ENCODE assay signal across 15 cellular contexts in genomic region chr3:58066842-58067241, GRCh38. TPM values are rescaled to one million over a fixed set of nuclear protein-coding genes. Genes with fewer than 3 reads are reported as not detected.
DNase-seq lines count a peak whose midpoint lies in the region; ATAC-seq and TF ChIP-seq lines count a peak whose summit lies in the region.
"Had no signal": no experiment of that assay in that cellular context is flagged by ENCODE, and none has a peak within 500 bp of the region (broad histone marks: within the 10 kb centered on the region; RNA-seq: fewer than 3 reads in every experiment).

No MANE protein-coding gene starts in this region.

- peaks cover 63% of the 10 kb centered on the region for H3K4me1 Mint-ChIP-seq in chondrocyte (ENCODE audit: low read depth)
- peaks cover 10% of the 10 kb centered on the region for H3K4me1 Mint-ChIP-seq in memory B cell
- peaks cover 17 to 27% (median 21%) of the 10 kb centered on the region in 3 donors for H3K4me1 Mint-ChIP-seq in T-cell
- H3K4me1 Mint-ChIP-seq in T-helper 2 cell treated with Interferon-gamma antibody and Interleukin-4, amounts not matched to agents 5 μg/mL and 100 μg/mL, for 36 hours (ENCODE audit: low read depth), result peaks cover 4% of the 10 kb centered on the region

- POLR2A ChIA-PET in T-cell (lab: Charles Lee), result no interaction called here

- H3K36me3 ChIP-seq in MG63 (no peaks in the 10 kb centered on the region), urinary bladder (ENCODE audit: insufficient read depth) (no peaks in the 10 kb centered on the region)
- H3K36me3 ChIP-seq: right lobe of liver had no signal

- no peak for ATAC-seq in memory B cell (ENCODE audit: low read depth)
- no peak for ATAC-seq in T-cell (replicated peaks in 1 of 4)
- no peak for ATAC-seq in GM21360 (IDR thresholded peaks at IDR 0.05; ENCODE audit: unreplicated experiment)
- ATAC-seq: mucosa of descending colon had no signal

- peak; percentile 84 for DNase-seq in MG63
- no peak for DNase-seq in chondrocyte (ENCODE audit: low spot score)
- DNase-seq in memory B cell (ENCODE audit: low spot score in 2 of 2), result no peak
- no peak for DNase-seq in midbrain (lab: John Stamatoyannopoulos, UW)
- no peak for DNase-seq in T-cell
- no peak for DNase-seq in T-helper 2 cell treated with Interferon-gamma antibody and Interleukin-4, amounts not matched to agents 5 μg/mL and 100 μg/mL, for 36 hours (ENCODE audit: low spot score)
- DNase-seq: COR-L47; effector CD8-positive, alpha-beta T cell; mucosa of descending colon; NCI-H1092 treated with DMSO at 0.1 percent for 48 hours; NCI-H446 treated with DMSO at 0.1 percent for 48 hours; right lobe of liver had no signal

- H3K4me3 ChIP-seq in MG63 (no peak overlapping the region), urinary bladder (ENCODE audit: low read depth, low read length) (no peak overlapping the region)
- H3K4me3 ChIP-seq: mucosa of descending colon, right lobe of liver had no signal

- peak overlapping the region; percentile 39 for H3K27ac ChIP-seq in urinary bladder (ENCODE audit: low read depth)

- H3K9me3 ChIP-seq in MG63, result no peaks in the 10 kb centered on the region
- H3K9me3 ChIP-seq: mucosa of descending colon, right lobe of liver had no signal

- no peaks in the 10 kb centered on the region for H3K27me3 ChIP-seq in MG63
- H3K27me3 ChIP-seq: right lobe of liver had no signal

- H3K4me3 Mint-ChIP-seq in chondrocyte (ENCODE audit: unreplicated experiment), result no peak overlapping the region
- no peak overlapping the region for H3K4me3 Mint-ChIP-seq in memory B cell
- H3K4me3 Mint-ChIP-seq in T-cell, result no peak overlapping the region
- no peak overlapping the region for H3K4me3 Mint-ChIP-seq in T-helper 2 cell treated with Interferon-gamma antibody and Interleukin-4, amounts not matched to agents 5 μg/mL and 100 μg/mL, for 36 hours
- H3K4me3 Mint-ChIP-seq: activated naive CD8-positive, alpha-beta T cell had no signal

- H3K4me1 ChIP-seq in urinary bladder (ENCODE audit: insufficient read depth), result peaks cover 4% of the 10 kb centered on the region

- no peak for TF ChIP-seq CTCF in chondrocyte (IDR thresholded peaks at IDR 0.05)

- WGBS in urinary bladder, result 23% methylated on average over 3 of the region's 3 CpGs

- no peaks in the 10 kb centered on the region for H3K36me3 Mint-ChIP-seq in chondrocyte (ENCODE audit: low read depth)
- H3K36me3 Mint-ChIP-seq in memory B cell, result no peaks in the 10 kb centered on the region
- no peaks in the 10 kb centered on the region for H3K36me3 Mint-ChIP-seq in T-cell
- H3K36me3 Mint-ChIP-seq in T-helper 2 cell treated with Interferon-gamma antibody and Interleukin-4, amounts not matched to agents 5 μg/mL and 100 μg/mL, for 36 hours (ENCODE audit: low read depth), result no peaks in the 10 kb centered on the region

- no peaks in the 10 kb centered on the region for H3K27me3 Mint-ChIP-seq in chondrocyte (ENCODE audit: low read depth)
- no peaks in the 10 kb centered on the region for H3K27me3 Mint-ChIP-seq in memory B cell
- H3K27me3 Mint-ChIP-seq in T-cell, result no peaks in the 10 kb centered on the region
- H3K27me3 Mint-ChIP-seq in T-helper 2 cell treated with Interferon-gamma antibody and Interleukin-4, amounts not matched to agents 5 μg/mL and 100 μg/mL, for 36 hours (ENCODE audit: low read depth), result no peaks in the 10 kb centered on the region
- H3K27me3 Mint-ChIP-seq: activated naive CD8-positive, alpha-beta T cell had no signal

- H3K9me3 Mint-ChIP-seq in chondrocyte (ENCODE audit: low read depth) (no peaks in the 10 kb centered on the region), memory B cell (no peaks in the 10 kb centered on the region), T-cell (no peaks in the 10 kb centered on the region)
- no peaks in the 10 kb centered on the region for H3K9me3 Mint-ChIP-seq in T-helper 2 cell treated with Interferon-gamma antibody and Interleukin-4, amounts not matched to agents 5 μg/mL and 100 μg/mL, for 36 hours

- CTCF ChIA-PET in T-cell (lab: Charles Lee), result no interaction called here

- H3K27ac Mint-ChIP-seq in chondrocyte (ENCODE audit: unreplicated experiment), result peak overlapping the region; percentile 77
- peak overlapping the region; percentile 25 for H3K27ac Mint-ChIP-seq in memory B cell
- no peak overlapping the region for H3K27ac Mint-ChIP-seq in T-cell
- H3K27ac Mint-ChIP-seq in T-helper 2 cell treated with Interferon-gamma antibody and Interleukin-4, amounts not matched to agents 5 μg/mL and 100 μg/mL, for 36 hours, result no peak overlapping the region
- H3K27ac Mint-ChIP-seq: activated naive CD8-positive, alpha-beta T cell had no signal

RNA-seq across cellular contexts. Expression of gene FLNB, which starts 58.6 kb away (rescaled TPM):
- 103 and 128 TPM in 2 replicates for total RNA-seq in MG63 (2014; rRNA removed; shearing (Covaris generic); ENCODE audit: low replicate concordance)
- total RNA-seq in chondrocyte (56.5 to 75.3 TPM (median 70.2 TPM) in 3 replicates), urinary bladder (155 TPM), T-cell (10 to 100 TPM; 37.0 to 79.7 (median 39.4) TPM)
- 98.3 TPM for polyA plus RNA-seq in urinary bladder

Comparison
In these comparisons a context has a peak if more than half of its experiments do, and no peak if none do; other contexts are left out.
1. H3K27ac Mint-ChIP-seq: peak in chondrocyte (single experiment) and memory B cell (single experiment); none in T-cell (0 of 2) and T-helper 2 cell treated with Interferon-gamma antibody and Interleukin-4, amounts not matched to agents 5 μg/mL and 100 μg/mL, for 36 hours (single experiment).